Comparison of ENCODE assay signal across 24 cellular contexts in the genomic region with DNA sequence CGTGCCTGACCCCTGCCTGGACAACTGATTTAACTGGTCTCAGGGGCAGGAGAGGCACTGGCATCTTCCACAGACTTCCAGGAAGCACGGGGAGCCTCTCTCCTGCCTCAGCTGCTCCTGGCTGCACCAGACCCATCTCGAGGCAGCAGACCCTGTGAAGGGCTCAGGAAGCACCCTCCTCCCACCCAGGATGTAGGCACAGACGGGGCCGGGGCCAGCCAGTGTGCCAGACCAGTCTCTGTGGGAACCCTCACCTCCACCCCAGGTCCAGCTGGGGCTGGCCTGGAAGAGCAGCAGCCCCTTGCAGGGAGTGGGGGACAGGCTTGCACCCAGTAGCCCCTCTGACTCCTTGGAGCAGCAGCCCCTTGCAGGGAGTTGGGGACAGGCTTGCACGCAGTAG. TPM values are rescaled to one million over a fixed set of nuclear protein-coding genes. Genes with fewer than 3 reads are reported as not detected.
DNase-seq lines count a peak whose midpoint lies in the region; ATAC-seq and TF ChIP-seq lines count a peak whose summit lies in the region.
"Had no signal": no experiment of that assay in that cellular context is flagged by ENCODE, and none has a peak within 500 bp of the region (broad histone marks: within the 10 kb centered on the region; RNA-seq: fewer than 3 reads in every experiment).

No MANE protein-coding gene starts in this region.

- no peak overlapping the region for H3K4me3 ChIP-seq in HCT116 (replicated peaks in 1 of 2; ENCODE audit: low read depth in 1 of 2, low read length in 2 of 2)
- H3K4me3 ChIP-seq in CD4-positive, alpha-beta memory T cell (ENCODE audit: low read length in 2 of 2): no peak overlapping the region
- H3K4me3 ChIP-seq: Peyer's patch, SK-N-MC, upper lobe of right lung had no signal

- no peaks in the 10 kb centered on the region for H4K20me1 ChIP-seq in HCT116 (ENCODE audit: insufficient read depth)

- H3K9me3 ChIP-seq in HCT116 (ENCODE audit: control insufficient read depth in 1 of 2, insufficient read depth in 1 of 2, low read depth in 1 of 2, low read length in 2 of 2): no peaks in the 10 kb centered on the region
- no peaks in the 10 kb centered on the region for H3K9me3 ChIP-seq in CD4-positive, alpha-beta memory T cell (ENCODE audit: control insufficient read depth in 1 of 2, low read length in 2 of 2)
- H3K9me3 ChIP-seq: Peyer's patch, upper lobe of right lung had no signal

- H3K36me3 ChIP-seq in HCT116 (ENCODE audit: control insufficient read depth in 1 of 2, insufficient read depth in 2 of 2, low read length in 2 of 2): no peaks in the 10 kb centered on the region
- H3K36me3 ChIP-seq in CD4-positive, alpha-beta memory T cell (ENCODE audit: insufficient read depth, low read length): no peaks in the 10 kb centered on the region
- H3K36me3 ChIP-seq: Peyer's patch, upper lobe of right lung had no signal

- H3K4me1 ChIP-seq in HCT116 (ENCODE audit: control insufficient read depth in 1 of 2, insufficient read depth in 2 of 2, low read length in 2 of 2): peaks cover 18 to 28% of the 10 kb centered on the region in 2 experiments
- H3K4me1 ChIP-seq in CD4-positive, alpha-beta memory T cell (ENCODE audit: insufficient read depth, low read length): no peaks in the 10 kb centered on the region
- H3K4me1 ChIP-seq: parathyroid adenoma, Peyer's patch, upper lobe of right lung had no signal

- no peak overlapping the region for H3K9ac ChIP-seq in HCT116 (ENCODE audit: low read length)
- H3K9ac ChIP-seq: parathyroid adenoma had no signal

- no peaks in the 10 kb centered on the region for H3K9me2 ChIP-seq in HCT116 (ENCODE audit: insufficient read depth)

- no peak overlapping the region for H3K4me3 Mint-ChIP-seq in activated CD4-positive, alpha-beta T cell treated with anti-CD3 and anti-CD28 coated beads for 36 hours
- no peak overlapping the region for H3K4me3 Mint-ChIP-seq in activated CD4-positive, alpha-beta T cell treated with anti-CD3 and anti-CD28 coated beads, Interleukin-2, amount 10 ng/mL, durations not matched to agents 24 days and 14 days
- H3K4me3 Mint-ChIP-seq in glutamatergic neuron (ENCODE audit: unreplicated experiment): no peak overlapping the region
- H3K4me3 Mint-ChIP-seq in CD4-positive, alpha-beta memory T cell: no peak overlapping the region
- H3K4me3 Mint-ChIP-seq: activated CD8-positive, alpha-beta T cell treated with anti-CD3 and anti-CD28 coated beads for 36 hours; dendritic cell treated with granulocyte-macrophage colony-stimulating factor and Interleukin-4, amounts not matched to agents 40 ng/mL and 50 ng/mL, for 4 days; natural killer cell had no signal

- no peak overlapping the region for H2AFZ ChIP-seq in HCT116 (ENCODE audit: low read depth, low read length, poor library complexity, severe bottlenecking)
- H2AFZ ChIP-seq: parathyroid adenoma had no signal

- no peaks in the 10 kb centered on the region for H3K79me2 ChIP-seq in HCT116 (ENCODE audit: insufficient read depth, low read length)
- H3K79me2 ChIP-seq: parathyroid adenoma had no signal

- RAD21 ChIA-PET in HCT116 (lab: Charles Lee; ENCODE audit: low non-redundant PET in 1 of 2, low total read pairs in 2 of 2, uncharacterized antibody in 2 of 2, unreplicated experiment in 2 of 2): no interaction called here

- no peak overlapping the region for H3K27ac Mint-ChIP-seq in activated CD4-positive, alpha-beta T cell treated with anti-CD3 and anti-CD28 coated beads for 36 hours
- no peak overlapping the region for H3K27ac Mint-ChIP-seq in activated CD4-positive, alpha-beta T cell treated with anti-CD3 and anti-CD28 coated beads, Interleukin-2, amount 10 ng/mL, durations not matched to agents 24 days and 14 days
- no peak overlapping the region for H3K27ac Mint-ChIP-seq in glutamatergic neuron (ENCODE audit: unreplicated experiment)
- H3K27ac Mint-ChIP-seq in CD4-positive, alpha-beta memory T cell: no peak overlapping the region
- H3K27ac Mint-ChIP-seq: activated CD8-positive, alpha-beta T cell treated with anti-CD3 and anti-CD28 coated beads for 36 hours; dendritic cell treated with granulocyte-macrophage colony-stimulating factor and Interleukin-4, amounts not matched to agents 40 ng/mL and 50 ng/mL, for 4 days; natural killer cell had no signal

- CTCF ChIA-PET in activated CD4-positive, alpha-beta T cell treated with anti-CD3 and anti-CD28 coated beads for 36 hours (lab: Charles Lee): interaction anchor here (0.9 kb wide), 1 partner anchor 8 kb away, joined by 4 read pairs; no protein-coding TSS in a partner anchor
- CTCF ChIA-PET in HCT116 (lab: Charles Lee): no interaction called here
- CTCF ChIA-PET in CD4-positive, alpha-beta memory T cell (lab: Charles Lee; ENCODE audit: partially characterized antibody): interaction anchor here (0.6 kb wide), 1 partner anchor 147 kb away, joined by 4 read pairs; no protein-coding TSS in a partner anchor

- ATAC-seq in activated CD4-positive, alpha-beta T cell treated with anti-CD3 and anti-CD28 coated beads for 36 hours: no peak
- ATAC-seq in HCT116: no peak
- ATAC-seq: natural killer cell, upper lobe of right lung had no signal

- no peaks in the 10 kb centered on the region for H3K36me3 Mint-ChIP-seq in activated CD4-positive, alpha-beta T cell treated with anti-CD3 and anti-CD28 coated beads for 36 hours (ENCODE audit: low read depth)
- H3K36me3 Mint-ChIP-seq in activated CD4-positive, alpha-beta T cell treated with anti-CD3 and anti-CD28 coated beads, Interleukin-2, amount 10 ng/mL, durations not matched to agents 24 days and 14 days (ENCODE audit: low read depth): no peaks in the 10 kb centered on the region
- no peaks in the 10 kb centered on the region for H3K36me3 Mint-ChIP-seq in glutamatergic neuron (ENCODE audit: unreplicated experiment)
- H3K36me3 Mint-ChIP-seq in CD4-positive, alpha-beta memory T cell: no peaks in the 10 kb centered on the region
- H3K36me3 Mint-ChIP-seq: natural killer cell had no signal

- no peak for TF ChIP-seq RAD21 in HCT116 (IDR thresholded peaks at IDR 0.05; ENCODE audit: low read depth)

- peak overlapping the region; percentile 52 for H3K4me2 ChIP-seq in HCT116 (ENCODE audit: low read length)

- POLR2A ChIA-PET in activated CD4-positive, alpha-beta T cell treated with anti-CD3 and anti-CD28 coated beads for 36 hours (lab: Charles Lee): no interaction called here
- POLR2A ChIA-PET in HCT116 (lab: Charles Lee): no interaction called here
- POLR2A ChIA-PET in CD4-positive, alpha-beta memory T cell (lab: Charles Lee; ENCODE audit: partially characterized antibody): no interaction called here

- no peaks in the 10 kb centered on the region for H3K9me3 Mint-ChIP-seq in activated CD4-positive, alpha-beta T cell treated with anti-CD3 and anti-CD28 coated beads for 36 hours (ENCODE audit: low read depth)
- no peaks in the 10 kb centered on the region for H3K9me3 Mint-ChIP-seq in activated CD4-positive, alpha-beta T cell treated with anti-CD3 and anti-CD28 coated beads, Interleukin-2, amount 10 ng/mL, durations not matched to agents 24 days and 14 days
- peaks cover 11% of the 10 kb centered on the region for H3K9me3 Mint-ChIP-seq in glutamatergic neuron (ENCODE audit: unreplicated experiment)
- no peaks in the 10 kb centered on the region for H3K9me3 Mint-ChIP-seq in CD4-positive, alpha-beta memory T cell
- H3K9me3 Mint-ChIP-seq: activated CD8-positive, alpha-beta T cell treated with anti-CD3 and anti-CD28 coated beads for 36 hours; dendritic cell treated with granulocyte-macrophage colony-stimulating factor and Interleukin-4, amounts not matched to agents 40 ng/mL and 50 ng/mL, for 4 days; natural killer cell had no signal

- no peak overlapping the region; the same call in 1 of the 2 replicates for H3K27ac ChIP-seq in HCT116 (ENCODE audit: low read depth, low read length)
- no peak overlapping the region for H3K27ac ChIP-seq in CD4-positive, alpha-beta memory T cell (ENCODE audit: low read depth, low read length)
- H3K27ac ChIP-seq: parathyroid adenoma, Peyer's patch, SK-N-MC, upper lobe of right lung had no signal

- intact Hi-C loops in activated CD4-positive, alpha-beta T cell treated with anti-CD3 and anti-CD28 coated beads for 36 hours (cut with DNase I, micrococcal nuclease): no loop called here
- intact Hi-C loops in activated CD4-positive, alpha-beta T cell treated with anti-CD3 and anti-CD28 coated beads, Interleukin-2, amount 10 ng/mL, durations not matched to agents 24 days and 14 days (cut with micrococcal nuclease): no loop called here
- intact Hi-C loops in HCT116 (cut with micrococcal nuclease): no loop called here
- intact Hi-C loops in posterior cingulate gyrus (cut with DNase I): no loop called here
- intact Hi-C loops in CD4-positive, alpha-beta memory T cell (cut with micrococcal nuclease): no loop called here

- DNase-seq in activated CD4-positive, alpha-beta T cell treated with anti-CD3 and anti-CD28 coated beads for 36 hours: peak; percentile 3
- DNase-seq in activated CD4-positive, alpha-beta T cell treated with anti-CD3 and anti-CD28 coated beads, Interleukin-2, amount 10 ng/mL, durations not matched to agents 24 days and 14 days: no peak
- no peak for DNase-seq in HCT116 (ENCODE audit: low read depth, low spot score)
- DNase-seq in glutamatergic neuron: peak; percentile 12
- DNase-seq in posterior cingulate gyrus: peak in 6 of 10 donors; percentile 2 to 85 (median 38)
- no peak for DNase-seq in COLO668 (lab: John Stamatoyannopoulos, UW; ENCODE audit: unreplicated experiment)
- DNase-seq in hippocampal formation (lab: John Stamatoyannopoulos, UW): no peak
- DNase-seq in CD4-positive, alpha-beta memory T cell: no peak
- DNase-seq: activated CD8-positive, alpha-beta T cell treated with anti-CD3 and anti-CD28 coated beads for 36 hours; Calu3; hypothalamus; natural killer cell; NCI-H1105; NCI-H2081; NCI-H446 treated with DMSO at 0.1 percent for 48 hours; small intestine; stimulated activated CD4-positive, alpha-beta T cell treated with anti-CD3 and anti-CD28 coated beads, Interleukin-4, amount 100 ng/mL, for 24 hours had no signal

- no peak for TF ChIP-seq CTCF in HCT116 (IDR thresholded peaks at IDR 0.05 in 2 of 3, conservative IDR thresholded peaks at IDR 0.05 in 1 of 3; ENCODE audit: borderline replicate concordance in 1 of 3, insufficient read depth in 1 of 3, low read depth in 2 of 3, low read length in 2 of 3)
- no peak for TF ChIP-seq CTCF in glutamatergic neuron (IDR thresholded peaks at IDR 0.05; ENCODE audit: partially characterized antibody, unreplicated experiment)

- no peaks in the 10 kb centered on the region for H3K27me3 ChIP-seq in HCT116 (ENCODE audit: insufficient read depth, low read length)
- H3K27me3 ChIP-seq in CD4-positive, alpha-beta memory T cell (ENCODE audit: insufficient read depth, low read length): no peaks in the 10 kb centered on the region
- H3K27me3 ChIP-seq: Peyer's patch, upper lobe of right lung had no signal

- no TSS peak for BruUV-seq in HCT116 (replicated peaks; lab: Mats Ljungman, UMichigan)

- H3K4me1 Mint-ChIP-seq in activated CD4-positive, alpha-beta T cell treated with anti-CD3 and anti-CD28 coated beads for 36 hours: no peaks in the 10 kb centered on the region
- no peaks in the 10 kb centered on the region for H3K4me1 Mint-ChIP-seq in activated CD4-positive, alpha-beta T cell treated with anti-CD3 and anti-CD28 coated beads, Interleukin-2, amount 10 ng/mL, durations not matched to agents 24 days and 14 days
- peaks cover 4% of the 10 kb centered on the region for H3K4me1 Mint-ChIP-seq in glutamatergic neuron (ENCODE audit: low read depth, unreplicated experiment)
- no peaks in the 10 kb centered on the region for H3K4me1 Mint-ChIP-seq in CD4-positive, alpha-beta memory T cell

- no peak for TF ChIP-seq POLR2A in HCT116 (IDR thresholded peaks at IDR 0.05; ENCODE audit: borderline replicate concordance, extremely low read depth, insufficient read depth, insufficient read length)

- H3K27me3 Mint-ChIP-seq in activated CD4-positive, alpha-beta T cell treated with anti-CD3 and anti-CD28 coated beads for 36 hours: no peaks in the 10 kb centered on the region
- H3K27me3 Mint-ChIP-seq in activated CD4-positive, alpha-beta T cell treated with anti-CD3 and anti-CD28 coated beads, Interleukin-2, amount 10 ng/mL, durations not matched to agents 24 days and 14 days: no peaks in the 10 kb centered on the region
- H3K27me3 Mint-ChIP-seq in glutamatergic neuron (ENCODE audit: unreplicated experiment): peaks cover 11% of the 10 kb centered on the region
- H3K27me3 Mint-ChIP-seq in CD4-positive, alpha-beta memory T cell: no peaks in the 10 kb centered on the region
- H3K27me3 Mint-ChIP-seq: activated CD8-positive, alpha-beta T cell treated with anti-CD3 and anti-CD28 coated beads for 36 hours; dendritic cell treated with granulocyte-macrophage colony-stimulating factor and Interleukin-4, amounts not matched to agents 40 ng/mL and 50 ng/mL, for 4 days had no signal

RNA-seq across cellular contexts. Expression of gene RASGEF1A, which starts 56.3 kb away (rescaled TPM):
- under 1 TPM; 0.44 to 0.64 TPM for total RNA-seq in activated CD4-positive, alpha-beta T cell treated with anti-CD3 and anti-CD28 coated beads for 36 hours
- total RNA-seq in activated CD4-positive, alpha-beta T cell treated with anti-CD3 and anti-CD28 coated beads, Interleukin-2, amount 10 ng/mL, durations not matched to agents 24 days and 14 days: 0.63 and 0.66 TPM in 2 replicates
- total RNA-seq in HCT116 (2021; ENCODE audit: unreplicated experiment) (19.3 TPM), glutamatergic neuron (ENCODE audit: unreplicated experiment) (5.7 TPM)
- 22.8 and 27.9 TPM in 2 replicates for polyA plus RNA-seq in HCT116 (2012)
- 1 to 10 TPM; 6.5 to 7.4 TPM for total RNA-seq in CD4-positive, alpha-beta memory T cell
- 1 to 10 TPM; 1.3 to 3.4 TPM for polyA plus RNA-seq in CD4-positive, alpha-beta memory T cell
- total RNA-seq: A172, LHCN-M2 had no signal

Comparison
In these comparisons a context has a peak if more than half of its experiments do, and no peak if none do; other contexts are left out.
1. DNase-seq: peak in activated CD4-positive, alpha-beta T cell treated with anti-CD3 and anti-CD28 coated beads for 36 hours (single experiment), glutamatergic neuron (single experiment) and posterior cingulate gyrus (6 of 10); none in activated CD4-positive, alpha-beta T cell treated with anti-CD3 and anti-CD28 coated beads, Interleukin-2, amount 10 ng/mL, durations not matched to agents 24 days and 14 days (single experiment), HCT116 (single experiment), COLO668 (single experiment), hippocampal formation (0 of 2) and CD4-positive, alpha-beta memory T cell (0 of 5).